Comparison of ENCODE assay signal across 19 cellular contexts in genomic region chr13:111262281-111262680, GRCh38. TPM values are rescaled to one million over a fixed set of nuclear protein-coding genes. Genes with fewer than 3 reads are reported as not detected.
"Had no signal": no experiment of that assay in that cellular context is flagged by ENCODE, and none has a peak within 500 bp of the region (broad histone marks: within the 10 kb centered on the region; RNA-seq: fewer than 3 reads in every experiment).

No MANE protein-coding gene starts in this region.

- H3K4me1 ChIP-seq: breast epithelium had no signal

- H3K36me3 ChIP-seq: breast epithelium had no signal

- H3K4me3 ChIP-seq: breast epithelium, heart right ventricle, lung, neural progenitor cell, thoracic aorta had no signal

- ATAC-seq: activated T-cell treated with anti-CD3 and anti-CD28 coated beads, Interleukin-2, amount 50 U/mL, for 4 hours; left lobe of liver; naive thymus-derived CD8-positive, alpha-beta T cell; WTC11 had no signal

- H3K27ac ChIP-seq: breast epithelium, heart right ventricle, neural progenitor cell, thoracic aorta had no signal

- DNase-seq: activated CD4-positive, alpha-beta memory T cell treated with anti-CD3 and anti-CD28 coated beads, Interleukin-2, amount 10 ng/mL, durations not matched to agents 7 days and 5 days; activated effector memory CD4-positive, alpha-beta T cell treated with Interleukin-2 at 50 U/mL for 16 hours; activated naive CD4-positive, alpha-beta T cell treated with anti-CD3 and anti-CD28 coated beads for 36 hours; activated naive CD8-positive, alpha-beta T cell treated with anti-CD3 and anti-CD28 coated beads, Interleukin-2, amount 10 ng/mL, durations not matched to agents 7 days and 5 days; activated T-cell treated with anti-CD3 and anti-CD28 coated beads, Interleukin-2, amount 50 U/mL, for 4 hours; amniotic stem cell; heart right ventricle; naive thymus-derived CD8-positive, alpha-beta T cell; retina; stimulated activated CD4-positive, alpha-beta T cell treated with anti-CD3 and anti-CD28 coated beads, Interleukin-2, amount 100 ng/mL, for 48 hours; stimulated activated CD8-positive, alpha-beta memory T cell treated with anti-CD3 and anti-CD28 coated beads, Interleukin-4, amount 100 ng/mL, for 48 hours; stimulated activated naive CD4-positive, alpha-beta T cell treated with Interleukin-2 at 50 U/mL for 16 hours; T1000 had no signal

- H3K9me3 ChIP-seq: breast epithelium, thoracic aorta had no signal

- H3K27me3 ChIP-seq: breast epithelium, heart right ventricle, neural progenitor cell had no signal

RNA-seq across cellular contexts. Expression of gene TEX29, which starts 58.2 kb away (rescaled TPM):
- total RNA-seq: thoracic aorta had no signal
